ENCODE assay signal across 18 cellular contexts in genomic region chr6:118902731-118903130, GRCh38. TPM values are rescaled to one million over a fixed set of nuclear protein-coding genes. Genes with fewer than 3 reads are reported as not detected.
DNase-seq lines count a peak whose midpoint lies in the region; ATAC-seq and TF ChIP-seq lines count a peak whose summit lies in the region.
"Had no signal": no experiment of that assay in that cellular context is flagged by ENCODE, and none has a peak within 500 bp of the region (broad histone marks: within the 10 kb centered on the region; RNA-seq: fewer than 3 reads in every experiment).

No MANE protein-coding gene starts in this region.

- H3K4me3 ChIP-seq in IMR-90 (ENCODE audit: insufficient read depth, low read depth, low read length) (no peak overlapping the region), brain microvascular endothelial cell (ENCODE audit: low read depth, low read length) (no peak overlapping the region)
- H3K4me3 ChIP-seq: adrenal gland, spleen, thoracic aorta had no signal

- POLR2A ChIA-PET in CD4-positive, alpha-beta T cell (lab: Charles Lee), result interaction anchor here (0.7 kb wide), 2 partner anchors 11 to 94 kb away, joined by 3 to 4 read pairs; no protein-coding TSS in a partner anchor
- POLR2A ChIA-PET in IMR-90 (lab: Charles Lee; ENCODE audit: unreplicated experiment), result no interaction called here
- POLR2A ChIA-PET in RWPE1 (lab: Yijun Ruan, JAX; ENCODE audit: low non-redundant PET), result no interaction called here

- H2AK9ac ChIP-seq in IMR-90 (replicated peaks; ENCODE audit: low read depth, low read length, poor library complexity), result no peak overlapping the region

- H3K9me1 ChIP-seq in IMR-90 (ENCODE audit: insufficient read depth, low read length), result peaks cover 8% of the 10 kb centered on the region; the same call in 1 of the 2 replicates

- no peak for TF ChIP-seq RAD21 in IMR-90 (IDR thresholded peaks at IDR 0.05; ENCODE audit: low read length)

- H2AK5ac ChIP-seq in IMR-90 (ENCODE audit: low read depth, low read length), result no peak overlapping the region

- no peaks in the 10 kb centered on the region for H3K27me3 Mint-ChIP-seq in CD4-positive, alpha-beta T cell

- H3K4me3 Mint-ChIP-seq in CD4-positive, alpha-beta T cell, result no peak overlapping the region

- intact Hi-C loops in CD4-positive, alpha-beta T cell (cut with DNase I, micrococcal nuclease), result no loop called here
- intact Hi-C loops in IMR-90 (cut with micrococcal nuclease), result no loop called here

- H2BK15ac ChIP-seq in IMR-90 (ENCODE audit: low read depth, low read length), result no peak overlapping the region

- peak overlapping the region; percentile 16 for H3K27ac Mint-ChIP-seq in CD4-positive, alpha-beta T cell

- CTCF ChIA-PET in CD4-positive, alpha-beta T cell (lab: Charles Lee), result interaction anchor here (0.6 kb wide), 1 partner anchor 118 kb away, joined by 4 read pairs; no protein-coding TSS in a partner anchor
- CTCF ChIA-PET in IMR-90 (lab: Yijun Ruan, JAX), result no interaction called here
- CTCF ChIA-PET in RWPE1 (lab: Yijun Ruan, JAX), result no interaction called here

- H2BK5ac ChIP-seq in IMR-90 (ENCODE audit: low read depth, low read length, poor library complexity, severe bottlenecking), result peak overlapping the region; percentile 84

- no peaks in the 10 kb centered on the region for H3K27me3 ChIP-seq in CD4-positive, alpha-beta T cell (ENCODE audit: control insufficient read depth, insufficient read depth, low read length)
- H3K27me3 ChIP-seq in IMR-90 (ENCODE audit: control insufficient read depth, insufficient read depth, low read length), result no peaks in the 10 kb centered on the region
- no peaks in the 10 kb centered on the region for H3K27me3 ChIP-seq in brain microvascular endothelial cell (replicated peaks)
- H3K27me3 ChIP-seq: adrenal gland, neutrophil, spleen had no signal

- no peak overlapping the region for H3K14ac ChIP-seq in IMR-90 (replicated peaks; ENCODE audit: low read depth, low read length)

- no TSS peak for BruUV-seq in IMR-90 (replicated peaks; lab: Mats Ljungman, UMichigan)

- H3K36me3 ChIP-seq in IMR-90 (ENCODE audit: control insufficient read depth, insufficient read depth, low read length) (peaks cover 9% of the 10 kb centered on the region), brain microvascular endothelial cell (replicated peaks) (peaks cover 16% of the 10 kb centered on the region)

- H3K79me1 ChIP-seq in IMR-90 (ENCODE audit: low read depth in 1 of 2, low read length in 2 of 2), result peaks cover 42 to 46% of the 10 kb centered on the region in 2 experiments

- H3K4me1 Mint-ChIP-seq in CD4-positive, alpha-beta T cell (ENCODE audit: low read depth), result peaks cover 92% of the 10 kb centered on the region

- H3K9me3 ChIP-seq in CD4-positive, alpha-beta T cell (ENCODE audit: control insufficient read depth, low read length), result no peaks in the 10 kb centered on the region
- no peaks in the 10 kb centered on the region for H3K9me3 ChIP-seq in IMR-90 (ENCODE audit: control insufficient read depth, insufficient read depth, low read length)
- H3K9me3 ChIP-seq: adrenal gland, neutrophil, spleen, thoracic aorta had no signal

- TF ChIP-seq POLR2A in IMR-90 (IDR thresholded peaks at IDR 0.05; ENCODE audit: low read depth, low read length), result no peak

- no peak overlapping the region for H3K9ac ChIP-seq in IMR-90 (ENCODE audit: low read depth, low read length)

- in situ Hi-C loops in IMR-90 (cut with MboI; ENCODE audit: low sequenced_read_pairs), result no loop called here
- in situ Hi-C loops in brain microvascular endothelial cell (cut with HindIII; ENCODE audit: low pct_ligation_motif_present, low sequenced_read_pairs), result no loop called here

- H2BK20ac ChIP-seq in IMR-90 (ENCODE audit: low read depth, low read length), result no peak overlapping the region

- H2BK120ac ChIP-seq in IMR-90 (ENCODE audit: low read depth, low read length), result no peak overlapping the region

- no peak overlapping the region for H3K18ac ChIP-seq in IMR-90 (ENCODE audit: low read depth, low read length)

- no peak overlapping the region for H3K27ac ChIP-seq in CD4-positive, alpha-beta T cell (ENCODE audit: low read depth, low read length)
- H3K27ac ChIP-seq in IMR-90 (ENCODE audit: insufficient read depth, low read length), result no peak overlapping the region; the same call in 1 of the 2 replicates
- peak overlapping the region; percentile 31 for H3K27ac ChIP-seq in brain microvascular endothelial cell
- no peak overlapping the region for H3K27ac ChIP-seq in RWPE1
- H3K27ac ChIP-seq: adrenal gland, neutrophil, spleen had no signal

- no peak for DNase-seq in CD4-positive, alpha-beta T cell
- DNase-seq in IMR-90, result peak; percentile 36
- DNase-seq in brain microvascular endothelial cell, result peak; percentile 20
- DNase-seq in iris pigment epithelial cell (ENCODE audit: low read depth), result peak; percentile 66
- DNase-seq in RWPE1 (ENCODE audit: low spot score), result no peak
- DNase-seq in T-helper 9 cell, result no peak
- DNase-seq in NOMO-1 treated with dmso at 0.1 percent for 144 hours (lab: John Stamatoyannopoulos, UW; ENCODE audit: unreplicated experiment), result no peak
- no peak for DNase-seq in DMS53 treated with DMSO at 0.1 percent for 48 hours (lab: John Stamatoyannopoulos, UW; ENCODE audit: unreplicated experiment)
- DNase-seq: activated CD8-positive, alpha-beta memory T cell treated with anti-CD3 and anti-CD28 coated beads for 24 hours; adrenal gland; effector CD8-positive, alpha-beta T cell; left ventricle myocardium superior; NCI-H1105; NCI-H2227 treated with DMSO at 0.1 percent for 48 hours; PC-3; spleen had no signal

- H2AFZ ChIP-seq in IMR-90 (replicated peaks; ENCODE audit: low read length, poor library complexity), result no peak overlapping the region

- no peak overlapping the region for H3K56ac ChIP-seq in IMR-90 (ENCODE audit: extremely low read depth, insufficient read depth, low read length)

- no peak overlapping the region for H4K91ac ChIP-seq in IMR-90 (ENCODE audit: insufficient read depth, low read depth, low read length)

- H3K4me1 ChIP-seq in IMR-90 (ENCODE audit: control insufficient read depth, insufficient read depth, low read length), result peaks cover 2% of the 10 kb centered on the region; the same call in 1 of the 2 replicates

- H3K4ac ChIP-seq in IMR-90 (ENCODE audit: low read depth, low read length), result no peak overlapping the region

- no peak overlapping the region for H4K8ac ChIP-seq in IMR-90 (ENCODE audit: low read depth in 2 of 2, low read length in 2 of 2)

- ATAC-seq in CD4-positive, alpha-beta T cell (ENCODE audit: poor library complexity), result no peak
- ATAC-seq in IMR-90 (ENCODE audit: low read depth), result peak; percentile 80
- ATAC-seq: left ventricle myocardium superior, PC-3 had no signal

- no peaks in the 10 kb centered on the region for H3K9me3 Mint-ChIP-seq in CD4-positive, alpha-beta T cell

- no peak for TF ChIP-seq CTCF in CD4-positive, alpha-beta T cell (IDR thresholded peaks at IDR 0.05)
- TF ChIP-seq CTCF in IMR-90 (conservative IDR thresholded peaks at IDR 0.05; ENCODE audit: low read depth, low read length), result no peak
- no peak for TF ChIP-seq CTCF in brain microvascular endothelial cell (IDR thresholded peaks at IDR 0.05; ENCODE audit: low read depth, low read length, missing control alignments)
- no peak for TF ChIP-seq CTCF in RWPE1 (conservative IDR thresholded peaks at IDR 0.05; ENCODE audit: low read depth)

- H3K4me2 ChIP-seq in IMR-90 (ENCODE audit: low read depth, low read length), result peak overlapping the region; percentile 14; the same call in 1 of the 2 replicates

- dilution Hi-C loops in IMR-90 (cut with HindIII; ENCODE audit: low sequenced_read_pairs, unreplicated experiment), result no loop called here

- no peak overlapping the region for H3K23ac ChIP-seq in IMR-90 (ENCODE audit: low read depth, low read length)

- no peaks in the 10 kb centered on the region for H4K20me1 ChIP-seq in IMR-90 (ENCODE audit: insufficient read depth, low read length)

- H4K5ac ChIP-seq in IMR-90 (ENCODE audit: low read depth, low read length), result no peak overlapping the region

- peaks cover 92% of the 10 kb centered on the region for H3K36me3 Mint-ChIP-seq in CD4-positive, alpha-beta T cell (ENCODE audit: low read depth)

TF ChIP-seq in IMR-90, 13 proteins besides CTCF, POLR2A, EP300 and RAD21:
- TF ChIP-seq MAFK (IDR thresholded peaks at IDR 0.05; ENCODE audit: low read depth, low read length) (no peak), USF2 (IDR thresholded peaks at IDR 0.05; ENCODE audit: low read depth, low read length) (no peak), NFE2L2 (IDR thresholded peaks at IDR 0.05; ENCODE audit: low read depth, low read length) (no peak)
TF ChIP-seq in IMR-90: peak in this region for 0.

RNA-seq across cellular contexts. Expression of gene ASF1A, which starts 8.8 kb away (rescaled TPM):
- total RNA-seq in CD4-positive, alpha-beta T cell, result 10 to 100 TPM; 10.7 to 11.9 TPM
- total RNA-seq in IMR-90 (2012; rRNA removed), result 11.1 and 24.4 TPM in 2 replicates
- polyA plus RNA-seq in IMR-90 (2012; rRNA removed), result 7.2 and 10.1 TPM in 2 replicates
- 3.5 and 5.2 TPM in 2 replicates for polyA plus RNA-seq in IMR-90 (2012; cell fraction: cytosol; rRNA removed)
- 1.7 and 6.5 TPM in 2 replicates for polyA plus RNA-seq in IMR-90 (2012; cell fraction: nucleus; rRNA removed; ENCODE audit: low replicate concordance)

RNA-seq across cellular contexts. Expression of gene MCM9, which starts 32.2 kb away (rescaled TPM):
- 10 to 100 TPM; 25.5 TPM for total RNA-seq in CD4-positive, alpha-beta T cell
- total RNA-seq in IMR-90 (2012; rRNA removed), result 7.2 and 7.8 TPM in 2 replicates
- 3.2 and 3.5 TPM in 2 replicates for polyA plus RNA-seq in IMR-90 (2012; rRNA removed)
- 0.86 and 2.0 TPM in 2 replicates for polyA plus RNA-seq in IMR-90 (2012; cell fraction: cytosol; rRNA removed)
- 1.2 and 4.7 TPM in 2 replicates for polyA plus RNA-seq in IMR-90 (2012; cell fraction: nucleus; rRNA removed; ENCODE audit: low replicate concordance)

Comparison
In these comparisons a context has a peak if more than half of its experiments do, and no peak if none do; other contexts are left out.
1. DNase-seq: peak in IMR-90 (single experiment), brain microvascular endothelial cell (single experiment) and iris pigment epithelial cell (single experiment); none in CD4-positive, alpha-beta T cell (0 of 10), RWPE1 (single experiment), T-helper 9 cell (single experiment), NOMO-1 treated with dmso at 0.1 percent for 144 hours (single experiment) and DMS53 treated with DMSO at 0.1 percent for 48 hours (single experiment).